In the genomic region with DNA sequence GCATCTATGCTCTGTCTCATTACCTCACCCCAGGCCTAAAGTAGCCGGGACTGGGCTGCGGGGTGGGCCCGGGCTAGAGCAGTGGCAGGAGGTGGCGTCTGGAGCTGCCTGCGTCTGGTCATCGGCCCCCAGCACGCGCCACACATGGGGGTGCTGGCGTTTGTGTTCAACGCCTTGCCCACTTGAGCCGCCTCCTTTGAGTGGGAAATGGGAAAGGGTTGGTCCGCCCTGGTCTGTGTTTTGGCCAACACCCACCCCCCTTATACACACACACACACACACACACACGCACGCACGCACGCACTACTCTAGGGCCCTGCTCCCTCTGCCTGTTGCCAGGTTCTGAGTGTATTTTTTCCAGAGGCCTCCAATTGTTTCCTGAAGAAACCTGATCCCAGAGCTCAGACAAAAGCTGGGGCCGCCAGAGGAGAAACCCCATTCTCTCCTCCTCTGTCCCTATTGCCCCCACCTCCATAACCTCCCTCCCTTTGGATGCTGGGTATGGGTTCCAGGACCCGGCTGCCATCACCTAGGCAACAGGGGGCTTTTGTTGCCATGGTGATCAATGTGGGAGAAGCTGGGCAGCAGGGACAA, we compare ENCODE assay signal across 1 cellular context.
TF ChIP-seq lines count a peak whose summit lies in the region.

No MANE protein-coding gene starts in this region.

TF ChIP-seq in H1, 55 proteins besides CTCF, POLR2A, EP300 and RAD21:
- TF ChIP-seq ASH2L (IDR thresholded peaks at IDR 0.05; ENCODE audit: low read length) (no peak), YY1 (IDR thresholded peaks at IDR 0.05; ENCODE audit: low read depth, low read length) (no peak), SRF (IDR thresholded peaks at IDR 0.05; ENCODE audit: low read depth, low read length) (no peak), JUN (IDR thresholded peaks at IDR 0.05; ENCODE audit: low read depth, low read length) (no peak), CHD1 (IDR thresholded peaks at IDR 0.05; ENCODE audit: low read depth, low read length) (no peak), PHF8 (conservative IDR thresholded peaks at IDR 0.05; ENCODE audit: low read depth, low read length) (no peak), TBP (IDR thresholded peaks at IDR 0.05; ENCODE audit: low read depth, low read length) (0 out of 2 replicates have a peak, but pooled peaks have one; percentile 26), HDAC2 (IDR thresholded peaks at IDR 0.05; ENCODE audit: borderline replicate concordance in 1 of 2, low read depth in 2 of 2, low read length in 2 of 2) (no peak), TCF12 (IDR thresholded peaks at IDR 0.05; ENCODE audit: low read depth, low read length) (no peak), EZH2 (IDR thresholded peaks at IDR 0.05; ENCODE audit: low read depth, low read length, severe bottlenecking) (no peak), POLR2AphosphoS5 (IDR thresholded peaks at IDR 0.05; ENCODE audit: low read depth, low read length) (peak; percentile 23; the same call in 1 of the 2 replicates), SP1 (IDR thresholded peaks at IDR 0.05; ENCODE audit: low read depth, low read length) (no peak), SIRT6 (IDR thresholded peaks at IDR 0.05; ENCODE audit: low read length) (no peak), SAP30 (IDR thresholded peaks at IDR 0.05; ENCODE audit: insufficient read depth, insufficient replicate concordance, low read length) (no peak), POU5F1 (IDR thresholded peaks at IDR 0.05; ENCODE audit: low read depth, low read length) (no peak), TAF1 (IDR thresholded peaks at IDR 0.05; ENCODE audit: low read depth, low read length) (peak; percentile 44; the same call in 1 of the 2 replicates), GABPA (IDR thresholded peaks at IDR 0.05; ENCODE audit: borderline replicate concordance, insufficient read depth, low read length) (no peak), KDM5A (IDR thresholded peaks at IDR 0.05; ENCODE audit: low read length) (no peak), CEBPB (IDR thresholded peaks at IDR 0.05; ENCODE audit: low read depth, low read length) (no peak), TAF7 (optimal IDR thresholded peaks at IDR 0.05; ENCODE audit: borderline replicate concordance, low read depth, low read length) (no peak), SP2 (IDR thresholded peaks at IDR 0.05; ENCODE audit: low read length) (no peak), RFX5 (IDR thresholded peaks at IDR 0.05; ENCODE audit: borderline replicate concordance, low read depth, low read length) (no peak), RNF2 (IDR thresholded peaks at IDR 0.05; ENCODE audit: borderline replicate concordance, low read depth, low read length, missing control alignments, poor library complexity, severe bottlenecking) (no peak), SIX5 (IDR thresholded peaks at IDR 0.05; ENCODE audit: low read depth, low read length) (peak; percentile 11; the same call in 1 of the 2 replicates)
- TF ChIP-seq, protein P1, sequence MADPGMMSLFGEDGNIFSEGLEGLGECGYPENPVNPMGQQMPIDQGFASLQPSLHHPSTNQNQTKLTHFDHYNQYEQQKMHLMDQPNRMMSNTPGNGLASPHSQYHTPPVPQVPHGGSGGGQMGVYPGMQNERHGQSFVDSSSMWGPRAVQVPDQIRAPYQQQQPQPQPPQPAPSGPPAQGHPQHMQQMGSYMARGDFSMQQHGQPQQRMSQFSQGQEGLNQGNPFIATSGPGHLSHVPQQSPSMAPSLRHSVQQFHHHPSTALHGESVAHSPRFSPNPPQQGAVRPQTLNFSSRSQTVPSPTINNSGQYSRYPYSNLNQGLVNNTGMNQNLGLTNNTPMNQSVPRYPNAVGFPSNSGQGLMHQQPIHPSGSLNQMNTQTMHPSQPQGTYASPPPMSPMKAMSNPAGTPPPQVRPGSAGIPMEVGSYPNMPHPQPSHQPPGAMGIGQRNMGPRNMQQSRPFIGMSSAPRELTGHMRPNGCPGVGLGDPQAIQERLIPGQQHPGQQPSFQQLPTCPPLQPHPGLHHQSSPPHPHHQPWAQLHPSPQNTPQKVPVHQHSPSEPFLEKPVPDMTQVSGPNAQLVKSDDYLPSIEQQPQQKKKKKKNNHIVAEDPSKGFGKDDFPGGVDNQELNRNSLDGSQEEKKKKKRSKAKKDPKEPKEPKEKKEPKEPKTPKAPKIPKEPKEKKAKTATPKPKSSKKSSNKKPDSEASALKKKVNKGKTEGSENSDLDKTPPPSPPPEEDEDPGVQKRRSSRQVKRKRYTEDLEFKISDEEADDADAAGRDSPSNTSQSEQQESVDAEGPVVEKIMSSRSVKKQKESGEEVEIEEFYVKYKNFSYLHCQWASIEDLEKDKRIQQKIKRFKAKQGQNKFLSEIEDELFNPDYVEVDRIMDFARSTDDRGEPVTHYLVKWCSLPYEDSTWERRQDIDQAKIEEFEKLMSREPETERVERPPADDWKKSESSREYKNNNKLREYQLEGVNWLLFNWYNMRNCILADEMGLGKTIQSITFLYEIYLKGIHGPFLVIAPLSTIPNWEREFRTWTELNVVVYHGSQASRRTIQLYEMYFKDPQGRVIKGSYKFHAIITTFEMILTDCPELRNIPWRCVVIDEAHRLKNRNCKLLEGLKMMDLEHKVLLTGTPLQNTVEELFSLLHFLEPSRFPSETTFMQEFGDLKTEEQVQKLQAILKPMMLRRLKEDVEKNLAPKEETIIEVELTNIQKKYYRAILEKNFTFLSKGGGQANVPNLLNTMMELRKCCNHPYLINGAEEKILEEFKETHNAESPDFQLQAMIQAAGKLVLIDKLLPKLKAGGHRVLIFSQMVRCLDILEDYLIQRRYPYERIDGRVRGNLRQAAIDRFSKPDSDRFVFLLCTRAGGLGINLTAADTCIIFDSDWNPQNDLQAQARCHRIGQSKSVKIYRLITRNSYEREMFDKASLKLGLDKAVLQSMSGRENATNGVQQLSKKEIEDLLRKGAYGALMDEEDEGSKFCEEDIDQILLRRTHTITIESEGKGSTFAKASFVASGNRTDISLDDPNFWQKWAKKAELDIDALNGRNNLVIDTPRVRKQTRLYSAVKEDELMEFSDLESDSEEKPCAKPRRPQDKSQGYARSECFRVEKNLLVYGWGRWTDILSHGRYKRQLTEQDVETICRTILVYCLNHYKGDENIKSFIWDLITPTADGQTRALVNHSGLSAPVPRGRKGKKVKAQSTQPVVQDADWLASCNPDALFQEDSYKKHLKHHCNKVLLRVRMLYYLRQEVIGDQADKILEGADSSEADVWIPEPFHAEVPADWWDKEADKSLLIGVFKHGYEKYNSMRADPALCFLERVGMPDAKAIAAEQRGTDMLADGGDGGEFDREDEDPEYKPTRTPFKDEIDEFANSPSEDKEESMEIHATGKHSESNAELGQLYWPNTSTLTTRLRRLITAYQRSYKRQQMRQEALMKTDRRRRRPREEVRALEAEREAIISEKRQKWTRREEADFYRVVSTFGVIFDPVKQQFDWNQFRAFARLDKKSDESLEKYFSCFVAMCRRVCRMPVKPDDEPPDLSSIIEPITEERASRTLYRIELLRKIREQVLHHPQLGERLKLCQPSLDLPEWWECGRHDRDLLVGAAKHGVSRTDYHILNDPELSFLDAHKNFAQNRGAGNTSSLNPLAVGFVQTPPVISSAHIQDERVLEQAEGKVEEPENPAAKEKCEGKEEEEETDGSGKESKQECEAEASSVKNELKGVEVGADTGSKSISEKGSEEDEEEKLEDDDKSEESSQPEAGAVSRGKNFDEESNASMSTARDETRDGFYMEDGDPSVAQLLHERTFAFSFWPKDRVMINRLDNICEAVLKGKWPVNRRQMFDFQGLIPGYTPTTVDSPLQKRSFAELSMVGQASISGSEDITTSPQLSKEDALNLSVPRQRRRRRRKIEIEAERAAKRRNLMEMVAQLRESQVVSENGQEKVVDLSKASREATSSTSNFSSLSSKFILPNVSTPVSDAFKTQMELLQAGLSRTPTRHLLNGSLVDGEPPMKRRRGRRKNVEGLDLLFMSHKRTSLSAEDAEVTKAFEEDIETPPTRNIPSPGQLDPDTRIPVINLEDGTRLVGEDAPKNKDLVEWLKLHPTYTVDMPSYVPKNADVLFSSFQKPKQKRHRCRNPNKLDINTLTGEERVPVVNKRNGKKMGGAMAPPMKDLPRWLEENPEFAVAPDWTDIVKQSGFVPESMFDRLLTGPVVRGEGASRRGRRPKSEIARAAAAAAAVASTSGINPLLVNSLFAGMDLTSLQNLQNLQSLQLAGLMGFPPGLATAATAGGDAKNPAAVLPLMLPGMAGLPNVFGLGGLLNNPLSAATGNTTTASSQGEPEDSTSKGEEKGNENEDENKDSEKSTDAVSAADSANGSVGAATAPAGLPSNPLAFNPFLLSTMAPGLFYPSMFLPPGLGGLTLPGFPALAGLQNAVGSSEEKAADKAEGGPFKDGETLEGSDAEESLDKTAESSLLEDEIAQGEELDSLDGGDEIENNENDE (IDR thresholded peaks at IDR 0.05; ENCODE audit: insufficient replicate concordance, low read length), result no peak
- TF ChIP-seq, protein P2, sequence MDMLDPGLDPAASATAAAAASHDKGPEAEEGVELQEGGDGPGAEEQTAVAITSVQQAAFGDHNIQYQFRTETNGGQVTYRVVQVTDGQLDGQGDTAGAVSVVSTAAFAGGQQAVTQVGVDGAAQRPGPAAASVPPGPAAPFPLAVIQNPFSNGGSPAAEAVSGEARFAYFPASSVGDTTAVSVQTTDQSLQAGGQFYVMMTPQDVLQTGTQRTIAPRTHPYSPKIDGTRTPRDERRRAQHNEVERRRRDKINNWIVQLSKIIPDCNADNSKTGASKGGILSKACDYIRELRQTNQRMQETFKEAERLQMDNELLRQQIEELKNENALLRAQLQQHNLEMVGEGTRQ (IDR thresholded peaks at IDR 0.05; ENCODE audit: low read length), result no peak
- TF ChIP-seq, protein P3, sequence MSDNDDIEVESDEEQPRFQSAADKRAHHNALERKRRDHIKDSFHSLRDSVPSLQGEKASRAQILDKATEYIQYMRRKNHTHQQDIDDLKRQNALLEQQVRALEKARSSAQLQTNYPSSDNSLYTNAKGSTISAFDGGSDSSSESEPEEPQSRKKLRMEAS (IDR thresholded peaks at IDR 0.05), result no peak
- TF ChIP-seq, protein P4, sequence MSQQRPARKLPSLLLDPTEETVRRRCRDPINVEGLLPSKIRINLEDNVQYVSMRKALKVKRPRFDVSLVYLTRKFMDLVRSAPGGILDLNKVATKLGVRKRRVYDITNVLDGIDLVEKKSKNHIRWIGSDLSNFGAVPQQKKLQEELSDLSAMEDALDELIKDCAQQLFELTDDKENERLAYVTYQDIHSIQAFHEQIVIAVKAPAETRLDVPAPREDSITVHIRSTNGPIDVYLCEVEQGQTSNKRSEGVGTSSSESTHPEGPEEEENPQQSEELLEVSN (IDR thresholded peaks at IDR 0.05), result no peak
- TF ChIP-seq, protein P5, sequence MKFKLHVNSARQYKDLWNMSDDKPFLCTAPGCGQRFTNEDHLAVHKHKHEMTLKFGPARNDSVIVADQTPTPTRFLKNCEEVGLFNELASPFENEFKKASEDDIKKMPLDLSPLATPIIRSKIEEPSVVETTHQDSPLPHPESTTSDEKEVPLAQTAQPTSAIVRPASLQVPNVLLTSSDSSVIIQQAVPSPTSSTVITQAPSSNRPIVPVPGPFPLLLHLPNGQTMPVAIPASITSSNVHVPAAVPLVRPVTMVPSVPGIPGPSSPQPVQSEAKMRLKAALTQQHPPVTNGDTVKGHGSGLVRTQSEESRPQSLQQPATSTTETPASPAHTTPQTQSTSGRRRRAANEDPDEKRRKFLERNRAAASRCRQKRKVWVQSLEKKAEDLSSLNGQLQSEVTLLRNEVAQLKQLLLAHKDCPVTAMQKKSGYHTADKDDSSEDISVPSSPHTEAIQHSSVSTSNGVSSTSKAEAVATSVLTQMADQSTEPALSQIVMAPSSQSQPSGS (IDR thresholded peaks at IDR 0.05; ENCODE audit: low read length), result no peak
